Comparison of ENCODE assay signal across 1 cellular context in the genomic region with DNA sequence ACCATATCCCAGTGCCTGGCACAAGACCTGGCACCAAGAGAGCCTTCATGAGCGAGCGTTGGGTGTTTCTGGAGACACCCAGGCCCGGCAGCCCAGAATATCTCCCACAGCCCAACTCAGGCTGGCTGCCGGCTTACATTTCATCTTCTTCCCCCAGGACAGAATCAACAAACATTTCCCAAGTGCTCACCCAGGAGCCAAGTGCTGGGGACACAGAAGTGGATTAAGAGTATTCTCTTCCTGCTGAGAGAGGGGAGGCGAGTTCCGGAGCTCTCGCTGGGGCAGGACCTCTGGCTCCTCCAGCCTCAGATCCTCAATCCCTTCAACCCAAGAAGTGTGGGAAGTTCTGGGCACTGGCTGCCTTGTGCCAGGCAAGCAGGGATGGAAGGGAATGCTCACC.
TF ChIP-seq lines count a peak whose summit lies in the region.

No MANE protein-coding gene starts in this region.

TF ChIP-seq in WTC11, 78 proteins besides CTCF, POLR2A, EP300 and RAD21 (continued from another document):
- TF ChIP-seq GTF2I (CRISPR knock-in tag; conservative IDR thresholded peaks at IDR 0.05): no peak
- TF ChIP-seq, protein P1, sequence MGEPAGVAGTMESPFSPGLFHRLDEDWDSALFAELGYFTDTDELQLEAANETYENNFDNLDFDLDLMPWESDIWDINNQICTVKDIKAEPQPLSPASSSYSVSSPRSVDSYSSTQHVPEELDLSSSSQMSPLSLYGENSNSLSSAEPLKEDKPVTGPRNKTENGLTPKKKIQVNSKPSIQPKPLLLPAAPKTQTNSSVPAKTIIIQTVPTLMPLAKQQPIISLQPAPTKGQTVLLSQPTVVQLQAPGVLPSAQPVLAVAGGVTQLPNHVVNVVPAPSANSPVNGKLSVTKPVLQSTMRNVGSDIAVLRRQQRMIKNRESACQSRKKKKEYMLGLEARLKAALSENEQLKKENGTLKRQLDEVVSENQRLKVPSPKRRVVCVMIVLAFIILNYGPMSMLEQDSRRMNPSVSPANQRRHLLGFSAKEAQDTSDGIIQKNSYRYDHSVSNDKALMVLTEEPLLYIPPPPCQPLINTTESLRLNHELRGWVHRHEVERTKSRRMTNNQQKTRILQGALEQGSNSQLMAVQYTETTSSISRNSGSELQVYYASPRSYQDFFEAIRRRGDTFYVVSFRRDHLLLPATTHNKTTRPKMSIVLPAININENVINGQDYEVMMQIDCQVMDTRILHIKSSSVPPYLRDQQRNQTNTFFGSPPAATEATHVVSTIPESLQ (CRISPR knock-in tag; IDR thresholded peaks at IDR 0.05): no peak
TF ChIP-seq in WTC11: peak in this region for 0.
